ENCODE assay signal across 9 cellular contexts in genomic region chr7:50826371-50827172, GRCh38. TPM values are rescaled to one million over a fixed set of nuclear protein-coding genes. Genes with fewer than 3 reads are reported as not detected.
DNase-seq lines count a peak whose midpoint lies in the region; ATAC-seq and TF ChIP-seq lines count a peak whose summit lies in the region.
"Had no signal": no experiment of that assay in that cellular context is flagged by ENCODE, and none has a peak within 500 bp of the region (broad histone marks: within the 10 kb centered on the region; RNA-seq: fewer than 3 reads in every experiment).

No MANE protein-coding gene starts in this region.

- no peak overlapping the region for H3K56ac ChIP-seq in IMR-90 (ENCODE audit: extremely low read depth, insufficient read depth, low read length)

- H3K9me3 ChIP-seq in IMR-90 (ENCODE audit: control insufficient read depth, insufficient read depth, low read length) = no peaks in the 10 kb centered on the region

- ATAC-seq in IMR-90 (ENCODE audit: low read depth) (peak; percentile 99), GM19397 (IDR thresholded peaks at IDR 0.05; ENCODE audit: unreplicated experiment) (no peak)
- ATAC-seq in activated T-cell treated with anti-CD3 and anti-CD28 coated beads, Interleukin-2, amount 50 U/mL, for 4 hours = peak; percentile 89 to 95

- H3K9me1 ChIP-seq in IMR-90 (ENCODE audit: insufficient read depth, low read length) = peaks cover 10% of the 10 kb centered on the region; the same call in 1 of the 2 replicates

- H3K4ac ChIP-seq in IMR-90 (ENCODE audit: low read depth, low read length) = peak overlapping the region; percentile 2; the same call in 1 of the 2 replicates

- H2BK20ac ChIP-seq in IMR-90 (ENCODE audit: low read depth, low read length) = peak overlapping the region; percentile 48; the same call in 1 of the 2 replicates

- H3K18ac ChIP-seq in IMR-90 (ENCODE audit: low read depth, low read length) = peak overlapping the region; percentile 27; the same call in 1 of the 2 replicates

- peak overlapping the region; percentile 73 for H2AFZ ChIP-seq in IMR-90 (replicated peaks; ENCODE audit: low read length, poor library complexity)

- H2BK5ac ChIP-seq in IMR-90 (ENCODE audit: low read depth, low read length, poor library complexity, severe bottlenecking) = no peak overlapping the region

- no peak for TF ChIP-seq POLR2A in IMR-90 (IDR thresholded peaks at IDR 0.05; ENCODE audit: low read depth, low read length)

- H3K4me1 Mint-ChIP-seq in activated T-cell treated with anti-CD3 and anti-CD28 coated beads, Interleukin-2, amount 50 U/mL, for 4 hours (ENCODE audit: low read depth) = peaks cover 5% of the 10 kb centered on the region
- H3K4me1 Mint-ChIP-seq: memory B cell had no signal

- H3K27me3 Mint-ChIP-seq in activated T-cell treated with anti-CD3 and anti-CD28 coated beads, Interleukin-2, amount 50 U/mL, for 4 hours (ENCODE audit: low read depth) = peaks cover 10% of the 10 kb centered on the region

- intact Hi-C loops in IMR-90 (cut with micrococcal nuclease) = no loop called here

- peak overlapping the region in 1 of 2 experiments; percentile 31; a peak in 1 of 4 replicates for H4K8ac ChIP-seq in IMR-90 (ENCODE audit: low read depth in 2 of 2, low read length in 2 of 2)

- H3K4me3 ChIP-seq in AG04449 (ENCODE audit: low read depth, low read length) (no peak overlapping the region), IMR-90 (ENCODE audit: insufficient read depth, low read depth, low read length) (no peak overlapping the region), kidney epithelial cell (ENCODE audit: low read depth, low read length) (no peak overlapping the region)

- 0 out of 2 replicates have a peak overlapping the region, but pooled peaks have one; percentile 42 for H3K14ac ChIP-seq in IMR-90 (replicated peaks; ENCODE audit: low read depth, low read length)

- no peak overlapping the region for H3K9ac ChIP-seq in IMR-90 (ENCODE audit: low read depth, low read length)

- WGBS in IMR-90 (ENCODE audit: extremely low coverage in 2 of 2, insufficient read length in 1 of 2), 2 experiments = no CpG with 5 or more reads among the region's 8 CpGs

- no peaks in the 10 kb centered on the region for H3K9me3 Mint-ChIP-seq in activated T-cell treated with anti-CD3 and anti-CD28 coated beads, Interleukin-2, amount 50 U/mL, for 4 hours

- DNase-seq in AG04449 (ENCODE audit: low read depth, low spot score) (no peak), IMR-90 (peak; percentile 87), kidney epithelial cell (ENCODE audit: low read depth) (peak; percentile 89), nucleus accumbens (lab: John Stamatoyannopoulos, UW) (no peak), DMS79 (lab: John Stamatoyannopoulos, UW) (no peak), NCI-H345 (lab: John Stamatoyannopoulos, UW) (no peak)
- DNase-seq in activated T-cell treated with anti-CD3 and anti-CD28 coated beads, Interleukin-2, amount 50 U/mL, for 4 hours = no peak

- peaks cover 2% of the 10 kb centered on the region for H3K4me1 ChIP-seq in IMR-90 (ENCODE audit: control insufficient read depth, insufficient read depth, low read length)

- in situ Hi-C loops in IMR-90 (cut with MboI; ENCODE audit: low sequenced_read_pairs) = no loop called here

- peak overlapping the region; percentile 63; the same call in 1 of the 2 replicates for H3K4me2 ChIP-seq in IMR-90 (ENCODE audit: low read depth, low read length)

- peak; percentile 32; the same call in 1 of the 2 replicates for TF ChIP-seq RAD21 in IMR-90 (IDR thresholded peaks at IDR 0.05; ENCODE audit: low read length)

- H3K36me3 Mint-ChIP-seq in activated T-cell treated with anti-CD3 and anti-CD28 coated beads, Interleukin-2, amount 50 U/mL, for 4 hours (ENCODE audit: insufficient read depth) = no peaks in the 10 kb centered on the region
- H3K36me3 Mint-ChIP-seq: memory B cell had no signal

- H3K23ac ChIP-seq in IMR-90 (ENCODE audit: low read depth, low read length) = no peak overlapping the region

- peak overlapping the region; percentile 52; the same call in 1 of the 2 replicates for H2AK5ac ChIP-seq in IMR-90 (ENCODE audit: low read depth, low read length)

- peak overlapping the region; percentile 29; the same call in 1 of the 3 replicates for H2BK15ac ChIP-seq in IMR-90 (ENCODE audit: low read depth, low read length)

- H3K36me3 ChIP-seq in IMR-90 (ENCODE audit: control insufficient read depth, insufficient read depth, low read length) = no peaks in the 10 kb centered on the region
- no peaks in the 10 kb centered on the region for H3K36me3 ChIP-seq in kidney epithelial cell (ENCODE audit: control insufficient read depth, insufficient read depth, low read length)

- H3K4me3 Mint-ChIP-seq in activated T-cell treated with anti-CD3 and anti-CD28 coated beads, Interleukin-2, amount 50 U/mL, for 4 hours = no peak overlapping the region
- H3K4me3 Mint-ChIP-seq: memory B cell had no signal

- TF ChIP-seq CTCF in AG04449 (IDR thresholded peaks at IDR 0.05; ENCODE audit: insufficient read depth, low read length, missing control alignments) (peak; percentile 10), IMR-90 (conservative IDR thresholded peaks at IDR 0.05; ENCODE audit: low read depth, low read length) (peak; percentile 12; the same call in 1 of the 2 replicates), kidney epithelial cell (IDR thresholded peaks at IDR 0.05; ENCODE audit: insufficient read depth, low read length, poor library complexity, severe bottlenecking) (no peak)

- H3K27me3 ChIP-seq in IMR-90 (ENCODE audit: control insufficient read depth, insufficient read depth, low read length) (peaks cover 5% of the 10 kb centered on the region; the same call in 1 of the 2 replicates), kidney epithelial cell (ENCODE audit: control insufficient read depth, insufficient read depth, low read length) (no peaks in the 10 kb centered on the region)

- no peak overlapping the region for H3K27ac ChIP-seq in IMR-90 (ENCODE audit: insufficient read depth, low read length)

- CTCF ChIA-PET in AG04449 (lab: Yijun Ruan, JAX) = interaction anchor here (1.1 to 2.6 kb wide), 3 partner anchors 14 to 315 kb away, joined by 3 to 7 read pairs (median 3); no protein-coding TSS in a partner anchor
- CTCF ChIA-PET in IMR-90 (lab: Yijun Ruan, JAX) = no interaction called here

- POLR2A ChIA-PET in AG04449 (lab: Yijun Ruan, JAX) = no interaction called here
- POLR2A ChIA-PET in IMR-90 (lab: Charles Lee; ENCODE audit: unreplicated experiment) = no interaction called here

- peak overlapping the region; percentile 76 for H2BK120ac ChIP-seq in IMR-90 (ENCODE audit: low read depth, low read length)

- H4K91ac ChIP-seq in IMR-90 (ENCODE audit: insufficient read depth, low read depth, low read length) = no peak overlapping the region

- dilution Hi-C loops in IMR-90 (cut with HindIII; ENCODE audit: low sequenced_read_pairs, unreplicated experiment) = no loop called here

- BruUV-seq in IMR-90 (replicated peaks; lab: Mats Ljungman, UMichigan) = no TSS peak

- no peak overlapping the region for H4K5ac ChIP-seq in IMR-90 (ENCODE audit: low read depth, low read length)

- H4K20me1 ChIP-seq in IMR-90 (ENCODE audit: insufficient read depth, low read length) = 0 out of 2 replicates have a peak, but pooled peaks cover 3% of the 10 kb centered on the region

- no peak overlapping the region for H2AK9ac ChIP-seq in IMR-90 (replicated peaks; ENCODE audit: low read depth, low read length, poor library complexity)

- H3K79me1 ChIP-seq in IMR-90 (ENCODE audit: low read depth in 1 of 2, low read length in 2 of 2) = no peaks in the 10 kb centered on the region

TF ChIP-seq in IMR-90, 13 proteins besides CTCF, POLR2A, EP300 and RAD21 (continues in another document):
- no peak for TF ChIP-seq MXI1 (IDR thresholded peaks at IDR 0.05; ENCODE audit: borderline replicate concordance, low read depth, low read length)
- TF ChIP-seq NFE2L2 (IDR thresholded peaks at IDR 0.05; ENCODE audit: low read depth, low read length) = no peak; the same call in 1 of the 2 replicates
- no peak for TF ChIP-seq ELK1 (IDR thresholded peaks at IDR 0.05; ENCODE audit: borderline replicate concordance, low read depth, low read length)
- peak; percentile 59; the same call in 1 of the 2 replicates for TF ChIP-seq MAFK (IDR thresholded peaks at IDR 0.05; ENCODE audit: low read depth, low read length)
- TF ChIP-seq CEBPB (IDR thresholded peaks at IDR 0.05; ENCODE audit: low read depth, low read length) = peak; percentile 35; the same call in 1 of the 2 replicates
- no peak for TF ChIP-seq RCOR1 (IDR thresholded peaks at IDR 0.05; ENCODE audit: insufficient replicate concordance, low read length)
- TF ChIP-seq SMC3 (IDR thresholded peaks at IDR 0.05; ENCODE audit: low read depth, low read length) = no peak
- no peak for TF ChIP-seq CHD1 (IDR thresholded peaks at IDR 0.05; ENCODE audit: low read depth, low read length)
- TF ChIP-seq MAZ (IDR thresholded peaks at IDR 0.05; ENCODE audit: borderline replicate concordance, low read depth, low read length) = no peak
- TF ChIP-seq FOS (IDR thresholded peaks at IDR 0.05; ENCODE audit: low read depth, low read length) = peak; percentile 76
- TF ChIP-seq USF2 (IDR thresholded peaks at IDR 0.05; ENCODE audit: low read depth, low read length) = peak; percentile 63
- TF ChIP-seq BHLHE40 (IDR thresholded peaks at IDR 0.05; ENCODE audit: low read depth, low read length) = peak; percentile 57; the same call in 1 of the 2 replicates

RNA-seq across cellular contexts. Expression of gene GRB10, which starts 43.9 kb away (rescaled TPM):
- total RNA-seq in IMR-90 (2012; rRNA removed) (11.7 and 15.1 TPM in 2 replicates), kidney epithelial cell (86.3 and 90.6 TPM in 2 replicates)
- polyA plus RNA-seq in IMR-90 (2012; rRNA removed) = 5.1 and 6.3 TPM in 2 replicates
- polyA plus RNA-seq in IMR-90 (2012; cell fraction: cytosol; rRNA removed) = 3.2 and 4.4 TPM in 2 replicates
- 9.7 and 18.9 TPM in 2 replicates for polyA plus RNA-seq in IMR-90 (2012; cell fraction: nucleus; rRNA removed; ENCODE audit: low replicate concordance)
- total RNA-seq in activated T-cell treated with anti-CD3 and anti-CD28 coated beads, Interleukin-2, amount 50 U/mL, for 4 hours = 1 to 10 TPM; 1.3 to 3.7 (median 3.3) TPM

Comparison
In these comparisons a context has a peak if more than half of its experiments do, and no peak if none do; other contexts are left out.
1. DNase-seq: peak in IMR-90 (single experiment) and kidney epithelial cell (single experiment); none in AG04449 (single experiment), activated T-cell treated with anti-CD3 and anti-CD28 coated beads, Interleukin-2, amount 50 U/mL, for 4 hours (single experiment), nucleus accumbens (0 of 56), DMS79 (single experiment) and NCI-H345 (single experiment).